Comparison of ENCODE assay signal across 8 cellular contexts in genomic region chr1:184386271-184387068, GRCh38. TPM values are rescaled to one million over a fixed set of nuclear protein-coding genes. Genes with fewer than 3 reads are reported as not detected.
DNase-seq lines count a peak whose midpoint lies in the region; ATAC-seq and TF ChIP-seq lines count a peak whose summit lies in the region.

Gene C1orf21, plus strand, starts transcription at chr1:184387029. Its CDS starts 90,481 bp downstream, at chr1:184477510.

- no peaks in the 10 kb centered on the region for H3K36me3 Mint-ChIP-seq in CD4-positive, alpha-beta T cell (ENCODE audit: low read depth)

- H4K20me1 ChIP-seq in OCI-LY3 (ENCODE audit: insufficient read depth, low read length), result peaks cover 3% of the 10 kb centered on the region; the same call in 1 of the 2 replicates

- POLR2A ChIA-PET in CD4-positive, alpha-beta T cell (lab: Charles Lee), result interaction anchor here (0.6 kb wide), 1 partner anchor 840 kb away, joined by 3 read pairs; no protein-coding TSS in a partner anchor

- H3K4me2 ChIP-seq in OCI-LY3 (ENCODE audit: low read length), result peak within 1 kb of the TSS; percentile 95

- peaks cover 17% of the 10 kb centered on the region for H3K4me1 Mint-ChIP-seq in CD4-positive, alpha-beta T cell (ENCODE audit: low read depth)

- no peaks in the 10 kb centered on the region for H3K9me3 ChIP-seq in CD4-positive, alpha-beta T cell (ENCODE audit: control insufficient read depth, low read length)
- H3K9me3 ChIP-seq in OCI-LY3 (ENCODE audit: insufficient read depth, low read length), result no peaks in the 10 kb centered on the region

- DNase-seq in CD4-positive, alpha-beta T cell, result peak in 8 of 10 experiments; percentile 10 to 54 (median 42)
- peak; percentile 74 for DNase-seq in HT-29 (ENCODE audit: low spot score)
- DNase-seq in activated T-cell treated with anti-CD3 and anti-CD28 coated beads, Interleukin-2, amount 50 U/mL, for 1 hour, result peak; percentile 65
- DNase-seq in erythroblast (lab: John Stamatoyannopoulos, UW), result peak; percentile 89 to 91
- DNase-seq in mucosa of gallbladder (ENCODE audit: low spot score), result peak; percentile 89
- peak; percentile 46 to 47 for DNase-seq in stimulated activated CD8-positive, alpha-beta memory T cell treated with anti-CD3 and anti-CD28 coated beads, Interleukin-4, amount 100 ng/mL, for 1 hour (ENCODE audit: low read depth in 2 of 2, low spot score in 1 of 2)

- H3K79me2 ChIP-seq in OCI-LY3 (ENCODE audit: low read length), result peaks cover 30% of the 10 kb centered on the region; the same call in 1 of the 2 replicates

- peak; percentile 78 for ATAC-seq in CD4-positive, alpha-beta T cell (ENCODE audit: poor library complexity)
- peak; percentile 75 for ATAC-seq in GM19467 (IDR thresholded peaks at IDR 0.05; ENCODE audit: unreplicated experiment)

- peaks cover 23% of the 10 kb centered on the region for H3K4me1 ChIP-seq in OCI-LY3 (ENCODE audit: low read length)

- peak within 1 kb of the TSS; percentile 85 for H3K4me3 Mint-ChIP-seq in CD4-positive, alpha-beta T cell

- CTCF ChIA-PET in CD4-positive, alpha-beta T cell (lab: Charles Lee), result no interaction called here

- peak within 1 kb of the TSS; percentile 83 for H3K4me3 ChIP-seq in OCI-LY3 (ENCODE audit: low read length)

- H3K27ac Mint-ChIP-seq in CD4-positive, alpha-beta T cell, result no peak within 1 kb of the TSS

- H3K27ac ChIP-seq in CD4-positive, alpha-beta T cell (ENCODE audit: low read depth, low read length), result peak within 1 kb of the TSS; percentile 3
- H3K27ac ChIP-seq in OCI-LY3 (ENCODE audit: low read length), result peak within 1 kb of the TSS; percentile 15; the same call in 1 of the 2 replicates

- H3K36me3 ChIP-seq in OCI-LY3 (replicated peaks; ENCODE audit: low read depth, low read length), result no peaks in the 10 kb centered on the region

- peak within 1 kb of the TSS; percentile 77 for H3K9ac ChIP-seq in OCI-LY3 (ENCODE audit: low read length)

- no peak for TF ChIP-seq POLR2A in erythroblast (IDR thresholded peaks at IDR 0.05; ENCODE audit: low read length)

- no peak for TF ChIP-seq CTCF in CD4-positive, alpha-beta T cell (IDR thresholded peaks at IDR 0.05)
- TF ChIP-seq CTCF in OCI-LY3 (IDR thresholded peaks at IDR 0.05; ENCODE audit: low read depth, low read length), result no peak

- peaks cover 60% of the 10 kb centered on the region for H3K27me3 ChIP-seq in CD4-positive, alpha-beta T cell (ENCODE audit: control insufficient read depth, insufficient read depth, low read length)
- peaks cover 28% of the 10 kb centered on the region for H3K27me3 ChIP-seq in OCI-LY3 (ENCODE audit: low read depth, low read length)

- peak within 1 kb of the TSS; percentile 76 for H2AFZ ChIP-seq in OCI-LY3 (ENCODE audit: low read depth, low read length)

- H3K27me3 Mint-ChIP-seq in CD4-positive, alpha-beta T cell, result peaks cover 84% of the 10 kb centered on the region

- no peaks in the 10 kb centered on the region for H3K9me3 Mint-ChIP-seq in CD4-positive, alpha-beta T cell

- intact Hi-C loops in CD4-positive, alpha-beta T cell (cut with DNase I, micrococcal nuclease), result no loop called here

RNA-seq across cellular contexts. Expression of gene C1orf21, which starts in this region (rescaled TPM):
- total RNA-seq in CD4-positive, alpha-beta T cell, result under 1 TPM; 0.16 to 0.45 TPM
- total RNA-seq in HT-29 (2014; rRNA removed; shearing (Covaris generic)), result 4.8 and 5.9 TPM in 2 replicates
- total RNA-seq in mucosa of gallbladder, result 57.8 TPM

Comparison
In these comparisons a context has a peak if more than half of its experiments do, and no peak if none do; other contexts are left out.
1. Peak in every context shown above with its lines: DNase-seq, ATAC-seq, H3K4me3 ChIP-seq and H3K27ac ChIP-seq.
2. Peak in DNase-seq, ATAC-seq and H3K27ac ChIP-seq in CD4-positive, alpha-beta T cell; RNA of the gene not detected or under 1 TPM.